In genomic region chr19:18000981-18001836, GRCh38 we compare ENCODE assay signal across 1 cellular context.
A peak's percentile ranks its signal among the peaks of the same experiment; 100 is the strongest.
TF ChIP-seq lines count a peak whose summit lies in the region.

No MANE protein-coding gene starts in this region.

TF ChIP-seq in HepG2, 621 proteins besides CTCF, POLR2A, EP300 and RAD21 (continued from another document and continues in another):
- TF ChIP-seq MYPOP (CRISPR knock-in tag; IDR thresholded peaks at IDR 0.05) (peak; percentile 79), IRF9 (CRISPR knock-in tag; IDR thresholded peaks at IDR 0.05; ENCODE audit: borderline replicate concordance) (peak; percentile 74; the same call in 1 of the 2 replicates), ZNF570 (CRISPR knock-in tag; IDR thresholded peaks at IDR 0.05; ENCODE audit: borderline replicate concordance) (no peak), ZNF687 (CRISPR knock-in tag; IDR thresholded peaks at IDR 0.05) (peak; percentile 94), ELK4 (CRISPR knock-in tag; IDR thresholded peaks at IDR 0.05; ENCODE audit: borderline replicate concordance) (no peak), ZFX (CRISPR knock-in tag; IDR thresholded peaks at IDR 0.05; ENCODE audit: low read depth) (peak; percentile 33; the same call in 1 of the 2 replicates), XBP1 (CRISPR knock-in tag; IDR thresholded peaks at IDR 0.05) (no peak), ZNF362 (CRISPR knock-in tag; IDR thresholded peaks at IDR 0.05; ENCODE audit: borderline replicate concordance) (no peak), MTA1 (CRISPR knock-in tag; IDR thresholded peaks at IDR 0.05; ENCODE audit: borderline replicate concordance) (no peak), ZNF782 (CRISPR knock-in tag; IDR thresholded peaks at IDR 0.05; ENCODE audit: borderline replicate concordance) (peak; percentile 78; the same call in 1 of the 2 replicates), ZFP91 (CRISPR knock-in tag; IDR thresholded peaks at IDR 0.05; ENCODE audit: borderline replicate concordance) (no peak), PRMT3 (CRISPR knock-in tag; IDR thresholded peaks at IDR 0.05; ENCODE audit: borderline replicate concordance, low read depth) (peak; percentile 85; the same call in 1 of the 2 replicates), ARNT2 (CRISPR knock-in tag; IDR thresholded peaks at IDR 0.05; ENCODE audit: low read depth) (peak; percentile 90), ZNF251 (CRISPR knock-in tag; IDR thresholded peaks at IDR 0.05) (no peak), DMAP1 (CRISPR knock-in tag; IDR thresholded peaks at IDR 0.05) (no peak), FUBP1 (CRISPR knock-in tag; IDR thresholded peaks at IDR 0.05; ENCODE audit: borderline replicate concordance) (no peak), ZNF639 (CRISPR knock-in tag; conservative IDR thresholded peaks at IDR 0.05) (peak; percentile 86; the same call in 1 of the 2 replicates), ATF5 (CRISPR knock-in tag; IDR thresholded peaks at IDR 0.05; ENCODE audit: low read depth) (no peak), ZSCAN20 (CRISPR knock-in tag; IDR thresholded peaks at IDR 0.05; ENCODE audit: borderline replicate concordance) (peak; percentile 75; the same call in 1 of the 2 replicates), HOXD1 (CRISPR knock-in tag; IDR thresholded peaks at IDR 0.05) (peak; percentile 54; the same call in 1 of the 2 replicates), ZSCAN9 (CRISPR knock-in tag; IDR thresholded peaks at IDR 0.05; ENCODE audit: borderline replicate concordance) (peak; percentile 65; the same call in 1 of the 2 replicates), ZMYM4 (CRISPR knock-in tag; IDR thresholded peaks at IDR 0.05) (no peak), ZSCAN12 (CRISPR knock-in tag; IDR thresholded peaks at IDR 0.05) (peak; percentile 38; the same call in 1 of the 2 replicates), ELF3 (CRISPR knock-in tag; IDR thresholded peaks at IDR 0.05) (peak; percentile 96), ZBTB26 (CRISPR knock-in tag; IDR thresholded peaks at IDR 0.05; ENCODE audit: borderline replicate concordance) (no peak), SAFB2 (CRISPR knock-in tag; IDR thresholded peaks at IDR 0.05; ENCODE audit: borderline replicate concordance, low read depth) (0 out of 2 replicates have a peak, but pooled peaks have one; percentile 60), ZFP37 (CRISPR knock-in tag; IDR thresholded peaks at IDR 0.05; ENCODE audit: borderline replicate concordance) (peak; percentile 48; the same call in 1 of the 2 replicates), ZNF484 (CRISPR knock-in tag; IDR thresholded peaks at IDR 0.05; ENCODE audit: borderline replicate concordance, low read depth) (no peak), ZSCAN22 (CRISPR knock-in tag; IDR thresholded peaks at IDR 0.05) (no peak)
- TF ChIP-seq, protein P1, sequence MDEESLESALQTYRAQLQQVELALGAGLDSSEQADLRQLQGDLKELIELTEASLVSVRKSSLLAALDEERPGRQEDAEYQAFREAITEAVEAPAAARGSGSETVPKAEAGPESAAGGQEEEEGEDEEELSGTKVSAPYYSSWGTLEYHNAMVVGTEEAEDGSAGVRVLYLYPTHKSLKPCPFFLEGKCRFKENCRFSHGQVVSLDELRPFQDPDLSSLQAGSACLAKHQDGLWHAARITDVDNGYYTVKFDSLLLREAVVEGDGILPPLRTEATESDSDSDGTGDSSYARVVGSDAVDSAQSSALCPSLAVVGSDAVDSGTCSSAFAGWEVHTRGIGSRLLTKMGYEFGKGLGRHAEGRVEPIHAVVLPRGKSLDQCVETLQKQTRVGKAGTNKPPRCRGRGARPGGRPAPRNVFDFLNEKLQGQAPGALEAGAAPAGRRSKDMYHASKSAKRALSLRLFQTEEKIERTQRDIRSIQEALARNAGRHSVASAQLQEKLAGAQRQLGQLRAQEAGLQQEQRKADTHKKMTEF (CRISPR knock-in tag; IDR thresholded peaks at IDR 0.05): peak; percentile 79; the same call in 1 of the 2 replicates
- TF ChIP-seq, protein P2, sequence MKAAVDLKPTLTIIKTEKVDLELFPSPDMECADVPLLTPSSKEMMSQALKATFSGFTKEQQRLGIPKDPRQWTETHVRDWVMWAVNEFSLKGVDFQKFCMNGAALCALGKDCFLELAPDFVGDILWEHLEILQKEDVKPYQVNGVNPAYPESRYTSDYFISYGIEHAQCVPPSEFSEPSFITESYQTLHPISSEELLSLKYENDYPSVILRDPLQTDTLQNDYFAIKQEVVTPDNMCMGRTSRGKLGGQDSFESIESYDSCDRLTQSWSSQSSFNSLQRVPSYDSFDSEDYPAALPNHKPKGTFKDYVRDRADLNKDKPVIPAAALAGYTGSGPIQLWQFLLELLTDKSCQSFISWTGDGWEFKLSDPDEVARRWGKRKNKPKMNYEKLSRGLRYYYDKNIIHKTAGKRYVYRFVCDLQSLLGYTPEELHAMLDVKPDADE (CRISPR knock-in tag; IDR thresholded peaks at IDR 0.05): 0 out of 2 replicates have a peak, but pooled peaks have one; percentile 64
- TF ChIP-seq, protein P3, sequence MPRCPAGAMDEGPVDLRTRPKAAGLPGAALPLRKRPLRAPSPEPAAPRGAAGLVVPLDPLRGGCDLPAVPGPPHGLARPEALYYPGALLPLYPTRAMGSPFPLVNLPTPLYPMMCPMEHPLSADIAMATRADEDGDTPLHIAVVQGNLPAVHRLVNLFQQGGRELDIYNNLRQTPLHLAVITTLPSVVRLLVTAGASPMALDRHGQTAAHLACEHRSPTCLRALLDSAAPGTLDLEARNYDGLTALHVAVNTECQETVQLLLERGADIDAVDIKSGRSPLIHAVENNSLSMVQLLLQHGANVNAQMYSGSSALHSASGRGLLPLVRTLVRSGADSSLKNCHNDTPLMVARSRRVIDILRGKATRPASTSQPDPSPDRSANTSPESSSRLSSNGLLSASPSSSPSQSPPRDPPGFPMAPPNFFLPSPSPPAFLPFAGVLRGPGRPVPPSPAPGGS (CRISPR knock-in tag; IDR thresholded peaks at IDR 0.05): peak; percentile 71; the same call in 1 of the 2 replicates
